1 cellular context compared by ENCODE assay signal in the genomic region with DNA sequence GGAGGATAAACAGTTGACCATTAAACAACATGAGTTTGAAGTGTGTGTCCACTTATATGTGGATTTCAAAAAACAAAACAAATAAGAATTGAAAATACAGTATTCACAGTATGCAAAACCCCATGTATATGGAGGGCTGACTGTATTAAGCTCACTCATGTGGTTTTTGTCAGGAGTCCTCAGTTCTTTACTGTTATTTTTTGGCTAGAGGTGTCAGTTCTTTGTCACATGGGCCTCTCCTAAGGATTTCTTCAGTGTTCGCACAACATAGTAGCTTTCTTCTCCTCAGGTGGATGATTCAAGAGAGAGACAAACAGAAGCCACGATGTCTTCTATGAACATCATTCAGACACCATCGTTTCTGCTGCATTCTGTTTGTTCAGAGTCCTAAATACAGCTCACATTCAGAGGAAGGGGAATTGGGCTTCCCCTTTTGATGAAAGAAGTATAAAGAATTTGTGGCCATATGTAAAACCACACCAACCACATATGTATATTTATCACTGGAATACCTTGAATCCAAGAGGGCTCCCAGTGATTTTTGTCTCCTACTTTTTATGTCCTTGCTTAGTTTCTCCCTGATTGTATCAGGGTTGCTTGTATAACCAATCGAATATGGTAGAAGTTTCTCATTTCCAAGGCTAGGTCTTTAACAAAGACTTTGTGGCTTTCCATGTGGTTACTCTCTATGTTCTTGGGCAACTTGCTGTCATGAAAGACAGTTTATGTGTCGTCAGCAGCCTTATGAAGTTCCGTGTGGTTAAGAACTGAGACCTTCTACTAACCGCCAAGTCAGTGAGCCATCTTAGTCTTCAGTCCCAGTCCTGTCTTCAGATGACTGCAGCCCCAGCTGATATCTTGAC.
A peak's percentile ranks its signal among the peaks of the same experiment; 100 is the strongest.
TF ChIP-seq lines count a peak whose summit lies in the region.

No MANE protein-coding gene starts in this region.

TF ChIP-seq in K562, 482 proteins besides CTCF, POLR2A, EP300 and RAD21 (continued from another document):
- TF ChIP-seq, protein P1, sequence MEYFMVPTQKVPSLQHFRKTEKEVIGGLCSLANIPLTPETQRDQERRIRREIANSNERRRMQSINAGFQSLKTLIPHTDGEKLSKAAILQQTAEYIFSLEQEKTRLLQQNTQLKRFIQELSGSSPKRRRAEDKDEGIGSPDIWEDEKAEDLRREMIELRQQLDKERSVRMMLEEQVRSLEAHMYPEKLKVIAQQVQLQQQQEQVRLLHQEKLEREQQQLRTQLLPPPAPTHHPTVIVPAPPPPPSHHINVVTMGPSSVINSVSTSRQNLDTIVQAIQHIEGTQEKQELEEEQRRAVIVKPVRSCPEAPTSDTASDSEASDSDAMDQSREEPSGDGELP (CRISPR knock-in tag; IDR thresholded peaks at IDR 0.05; ENCODE audit: borderline replicate concordance) = 0 out of 2 replicates have a peak, but pooled peaks have one; percentile 29
- TF ChIP-seq, protein P2, sequence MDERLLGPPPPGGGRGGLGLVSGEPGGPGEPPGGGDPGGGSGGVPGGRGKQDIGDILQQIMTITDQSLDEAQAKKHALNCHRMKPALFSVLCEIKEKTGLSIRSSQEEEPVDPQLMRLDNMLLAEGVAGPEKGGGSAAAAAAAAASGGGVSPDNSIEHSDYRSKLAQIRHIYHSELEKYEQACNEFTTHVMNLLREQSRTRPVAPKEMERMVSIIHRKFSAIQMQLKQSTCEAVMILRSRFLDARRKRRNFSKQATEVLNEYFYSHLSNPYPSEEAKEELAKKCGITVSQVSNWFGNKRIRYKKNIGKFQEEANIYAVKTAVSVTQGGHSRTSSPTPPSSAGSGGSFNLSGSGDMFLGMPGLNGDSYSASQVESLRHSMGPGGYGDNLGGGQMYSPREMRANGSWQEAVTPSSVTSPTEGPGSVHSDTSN (CRISPR knock-in tag; IDR thresholded peaks at IDR 0.05; ENCODE audit: low read depth) = no peak
- TF ChIP-seq, protein P2 (tag; conservative IDR thresholded peaks at IDR 0.05; ENCODE audit: low read depth) = peak; percentile 15; the same call in 1 of the 2 replicates
- peak; percentile 20; the same call in 1 of the 2 replicates for TF ChIP-seq TCF3 (CRISPR knock-in tag; IDR thresholded peaks at IDR 0.05)
TF ChIP-seq in K562: peak in this region for 6.
